ENCODE assay signal across 8 cellular contexts in the genomic region with DNA sequence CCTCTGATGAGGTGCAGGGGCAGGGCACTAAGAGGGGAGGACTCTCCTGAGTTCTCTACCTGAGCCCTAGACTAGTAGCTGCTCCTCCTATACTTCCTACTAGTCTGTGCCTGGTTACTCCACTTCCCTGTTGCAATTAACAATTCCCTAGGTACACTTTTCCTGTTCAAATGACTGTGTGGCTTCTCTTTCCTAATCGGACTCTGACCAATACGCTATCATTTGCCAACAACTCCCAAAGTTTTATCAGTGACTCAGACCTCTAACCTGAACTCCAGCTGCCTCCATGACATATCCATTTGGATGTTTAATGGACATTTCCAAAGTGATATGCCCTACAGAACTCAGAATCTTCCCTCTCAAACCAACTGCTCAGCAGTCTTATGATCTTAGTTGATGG. TPM values are rescaled to one million over a fixed set of nuclear protein-coding genes. Genes with fewer than 3 reads are reported as not detected.
DNase-seq lines count a peak whose midpoint lies in the region; ATAC-seq, FAIRE-seq and TF ChIP-seq lines count a peak whose summit lies in the region.
"Not testable (repeated sequence)": the region's sequence is repeated elsewhere in the genome, so short reads cannot be mapped to it uniquely, and the experiment has no call there.

No MANE protein-coding gene starts in this region.

- POLR2A ChIA-PET in A549 (lab: Yijun Ruan, JAX); HepG2 (lab: Yijun Ruan, JAX): not testable (repeated sequence)

- H3K36me3 Mint-ChIP-seq in T-helper 17 cell (ENCODE audit: low read depth); activated T-helper 17 cell treated with anti-CD3 and anti-CD28 coated beads, Interleukin-2, amount 50 U/mL, for 72 hours (ENCODE audit: low read depth); dendritic cell treated with granulocyte-macrophage colony-stimulating factor and Interleukin-4, amounts not matched to agents 40 ng/mL and 50 ng/mL, for 4 days (ENCODE audit: low read depth); nephron progenitor cell (ENCODE audit: low read depth); stimulated activated memory B cell treated with anti-CD40 and anti-IgM and Interleukin-4, amounts not matched to agents 10 μg/mL and 1 μg/mL and 100 μg/mL, for 72 hours: not testable (repeated sequence)

- not testable (repeated sequence) for ATAC-seq in A549; T-helper 17 cell; activated T-helper 17 cell treated with anti-CD3 and anti-CD28 coated beads, Interleukin-2, amount 50 U/mL, for 72 hours (replicated peaks); stimulated activated memory B cell treated with anti-CD40 and anti-IgM and Interleukin-4, amounts not matched to agents 10 μg/mL and 1 μg/mL and 100 μg/mL, for 72 hours
- ATAC-seq in HepG2 (peak; percentile 61), mucosa of descending colon (peak; percentile 39)

- DNase-seq in A549 (ENCODE audit: low read depth in 1 of 2, low spot score in 1 of 2); T-helper 17 cell; HepG2 (ENCODE audit: low spot score); mucosa of descending colon; nephron progenitor cell: not testable (repeated sequence)

- peak overlapping the region; percentile 54 to 70 for H3K27ac ChIP-seq in A549
- H3K27ac ChIP-seq in HepG2 (ENCODE audit: extremely low read length, insufficient read depth, low read length), result peak overlapping the region; percentile 43

- not testable (repeated sequence) for H3K9ac ChIP-seq in HepG2 (ENCODE audit: insufficient read depth, low read depth, low read length)

- H3K27ac Mint-ChIP-seq in T-helper 17 cell; activated T-helper 17 cell treated with anti-CD3 and anti-CD28 coated beads, Interleukin-2, amount 50 U/mL, for 72 hours; nephron progenitor cell: not testable (repeated sequence)
- H3K27ac Mint-ChIP-seq in dendritic cell treated with granulocyte-macrophage colony-stimulating factor and Interleukin-4, amounts not matched to agents 40 ng/mL and 50 ng/mL, for 4 days, result peak overlapping the region; percentile 60
- H3K27ac Mint-ChIP-seq in stimulated activated memory B cell treated with anti-CD40 and anti-IgM and Interleukin-4, amounts not matched to agents 10 μg/mL and 1 μg/mL and 100 μg/mL, for 72 hours, result peak overlapping the region; percentile 12

- not testable (repeated sequence) for H4K20me1 ChIP-seq in HepG2 (ENCODE audit: insufficient read depth, low read length)

- H3K4me1 ChIP-seq in A549 (peaks cover 29% of the 10 kb centered on the region), HepG2 (ENCODE audit: insufficient read depth, low read length) (peaks cover 28% of the 10 kb centered on the region)
- not testable (repeated sequence) for H3K4me1 ChIP-seq in mucosa of descending colon (ENCODE audit: low read depth)

- TF ChIP-seq EP300 in A549 (IDR thresholded peaks at IDR 0.05); HepG2 (IDR thresholded peaks at IDR 0.05; ENCODE audit: low read depth in 2 of 2, low read length in 2 of 2); HepG2 (CRISPR knock-in tag; IDR thresholded peaks at IDR 0.05; ENCODE audit: borderline replicate concordance): not testable (repeated sequence)

- not testable (repeated sequence) for TF ChIP-seq RAD21 in A549 (conservative IDR thresholded peaks at IDR 0.05 in 1 of 2, IDR thresholded peaks at IDR 0.05 in 1 of 2); HepG2 (CRISPR knock-in tag; IDR thresholded peaks at IDR 0.05)

- not testable (repeated sequence) for BruUV-seq in HepG2 (replicated peaks; lab: Mats Ljungman, UMichigan)

- H3K27me3 ChIP-seq in HepG2 (ENCODE audit: control insufficient read depth in 1 of 2, insufficient read depth in 2 of 2, low read length in 2 of 2), result not testable (repeated sequence)

- TF ChIP-seq POLR2A in A549 (IDR thresholded peaks at IDR 0.05; ENCODE audit: low read length); HepG2 (IDR thresholded peaks at IDR 0.05; ENCODE audit: insufficient read depth in 1 of 2, low read depth in 2 of 2, low read length in 2 of 2): not testable (repeated sequence)

- H3K36me3 ChIP-seq in HepG2 (replicated peaks in 1 of 2; ENCODE audit: control insufficient read depth in 1 of 2, insufficient read depth in 2 of 2, low read length in 2 of 2); mucosa of descending colon (ENCODE audit: low read depth): not testable (repeated sequence)

- H3K9me3 Mint-ChIP-seq in activated T-helper 17 cell treated with anti-CD3 and anti-CD28 coated beads, Interleukin-2, amount 50 U/mL, for 72 hours; dendritic cell treated with granulocyte-macrophage colony-stimulating factor and Interleukin-4, amounts not matched to agents 40 ng/mL and 50 ng/mL, for 4 days; nephron progenitor cell; stimulated activated memory B cell treated with anti-CD40 and anti-IgM and Interleukin-4, amounts not matched to agents 10 μg/mL and 1 μg/mL and 100 μg/mL, for 72 hours: not testable (repeated sequence)

- H3K27me3 Mint-ChIP-seq in T-helper 17 cell; activated T-helper 17 cell treated with anti-CD3 and anti-CD28 coated beads, Interleukin-2, amount 50 U/mL, for 72 hours; dendritic cell treated with granulocyte-macrophage colony-stimulating factor and Interleukin-4, amounts not matched to agents 40 ng/mL and 50 ng/mL, for 4 days; nephron progenitor cell (ENCODE audit: low read depth, poor library complexity); stimulated activated memory B cell treated with anti-CD40 and anti-IgM and Interleukin-4, amounts not matched to agents 10 μg/mL and 1 μg/mL and 100 μg/mL, for 72 hours: not testable (repeated sequence)

- H3K9me3 ChIP-seq in A549; T-helper 17 cell (ENCODE audit: control insufficient read depth, low read length, poor library complexity, severe bottlenecking); HepG2 (ENCODE audit: low read length); mucosa of descending colon: not testable (repeated sequence)

- in situ Hi-C loops in HepG2 (cut with HindIII; ENCODE audit: extremely low pct_ligation_motif_present, low pct_unique_long_range_greater_than_20kb), result not testable (repeated sequence)

- not testable (repeated sequence) for FAIRE-seq in A549 (lab: Jason Lieb, UNC); HepG2 (lab: Jason Lieb, UNC)

- H3K79me2 ChIP-seq in HepG2 (ENCODE audit: insufficient read depth, low read length), result not testable (repeated sequence)

- CTCF ChIA-PET in A549 (lab: Yijun Ruan, JAX); HepG2 (lab: Yijun Ruan, JAX; ENCODE audit: low intra/inter-chr PET ratio, low total read pairs): not testable (repeated sequence)

- 12% methylated on average over 2 of the region's 2 CpGs for WGBS in A549 (ENCODE audit: missing lambda C conversion rate)
- WGBS in HepG2 (ENCODE audit: low lambda C conversion rate), result 0% methylated on average over 2 of the region's 2 CpGs

- TF ChIP-seq CTCF in A549 (IDR thresholded peaks at IDR 0.05); HepG2 (CRISPR knock-in tag; IDR thresholded peaks at IDR 0.05); mucosa of descending colon (IDR thresholded peaks at IDR 0.05); nephron progenitor cell (IDR thresholded peaks at IDR 0.05): not testable (repeated sequence)

- intact Hi-C loops in dendritic cell treated with granulocyte-macrophage colony-stimulating factor and Interleukin-4, amounts not matched to agents 40 ng/mL and 50 ng/mL, for 4 days (cut with micrococcal nuclease); HepG2 (cut with micrococcal nuclease; ENCODE audit: unreplicated experiment); mucosa of descending colon (cut with DNase I, micrococcal nuclease): not testable (repeated sequence)

- H3K4me3 Mint-ChIP-seq in T-helper 17 cell, result peak overlapping the region; percentile 61
- peak overlapping the region; percentile 38 for H3K4me3 Mint-ChIP-seq in activated T-helper 17 cell treated with anti-CD3 and anti-CD28 coated beads, Interleukin-2, amount 50 U/mL, for 72 hours
- not testable (repeated sequence) for H3K4me3 Mint-ChIP-seq in dendritic cell treated with granulocyte-macrophage colony-stimulating factor and Interleukin-4, amounts not matched to agents 40 ng/mL and 50 ng/mL, for 4 days; stimulated activated memory B cell treated with anti-CD40 and anti-IgM and Interleukin-4, amounts not matched to agents 10 μg/mL and 1 μg/mL and 100 μg/mL, for 72 hours
- H3K4me3 Mint-ChIP-seq in nephron progenitor cell, result peak overlapping the region; percentile 65

- H2AFZ ChIP-seq in HepG2 (ENCODE audit: low read length), result not testable (repeated sequence)

- H3K4me2 ChIP-seq in A549, result peak overlapping the region; percentile 53; the same call in 2 of the 3 replicates
- H3K4me2 ChIP-seq in HepG2 (ENCODE audit: low read depth, low read length), result not testable (repeated sequence)

- H3K4me1 Mint-ChIP-seq in T-helper 17 cell; activated T-helper 17 cell treated with anti-CD3 and anti-CD28 coated beads, Interleukin-2, amount 50 U/mL, for 72 hours; nephron progenitor cell: not testable (repeated sequence)
- peaks cover 24% of the 10 kb centered on the region for H3K4me1 Mint-ChIP-seq in dendritic cell treated with granulocyte-macrophage colony-stimulating factor and Interleukin-4, amounts not matched to agents 40 ng/mL and 50 ng/mL, for 4 days (ENCODE audit: low read depth)
- peaks cover 11% of the 10 kb centered on the region for H3K4me1 Mint-ChIP-seq in stimulated activated memory B cell treated with anti-CD40 and anti-IgM and Interleukin-4, amounts not matched to agents 10 μg/mL and 1 μg/mL and 100 μg/mL, for 72 hours

- not testable (repeated sequence) for H3K4me3 ChIP-seq in A549; HepG2 (replicated peaks in 1 of 3; ENCODE audit: insufficient read depth in 1 of 3, low read depth in 2 of 3, low read length in 3 of 3); mucosa of descending colon

RNA-seq across cellular contexts. Expression of a gene that starts 31.9 kb away (rescaled TPM):
- polyA plus RNA-seq in A549 (2011; rRNA removed) (12.7 and 14.3 TPM in 2 replicates), A549 (2017; fragmentation: RNase III; extraction: RNeasy Plus Mini Kit Qiagen cat#74134 plus additional on column Dnase treatment) (5.1 to 5.8 TPM (median 5.8 TPM) in 3 replicates), HepG2 (2011; rRNA removed) (12.0 TPM in 2 replicates)
- 8.7 and 8.9 TPM in 2 replicates for polyA plus RNA-seq in A549 (2012; cell fraction: cytosol; rRNA removed)
- polyA plus RNA-seq in A549 (2012; cell fraction: nucleus; rRNA removed), result 80.7 and 86.2 TPM in 2 replicates
- polyA minus RNA-seq in A549 (2011; rRNA and poly(A)+ RNA removed), result 6.0 and 7.2 TPM in 2 replicates
- total RNA-seq in T-helper 17 cell (10 to 100 TPM; 12.0 to 14.5 TPM), HepG2 (2016; rRNA removed; fragmentation: Illumina TruSeq; extraction: Trizol) (2.3 and 5.1 TPM in 2 replicates), mucosa of descending colon (10 to 100 TPM in 2 of 3 donors, 1 to 10 TPM in 1; 6.9 to 17.4 (median 10.9) TPM)
- total RNA-seq in activated T-helper 17 cell treated with anti-CD3 and anti-CD28 coated beads, Interleukin-2, amount 50 U/mL, for 72 hours, result 1 to 10 TPM; 2.9 to 4.8 TPM
- 4.4 and 5.3 TPM in 2 replicates for total RNA-seq in HepG2 (2016; cell fraction: cytosol; rRNA removed; fragmentation: Illumina TruSeq; extraction: Trizol; ENCODE audit: low read depth)
- 1.9 and 5.6 TPM in 2 replicates for total RNA-seq in HepG2 (2016; cell fraction: insoluble cytoplasmic fraction; rRNA removed; fragmentation: Illumina TruSeq; extraction: Trizol)
- 4.3 and 5.0 TPM in 2 replicates for total RNA-seq in HepG2 (2016; cell fraction: membrane; rRNA removed; fragmentation: Illumina TruSeq; extraction: Trizol)
- total RNA-seq in HepG2 (2016; cell fraction: nucleus; rRNA removed; fragmentation: Illumina TruSeq; extraction: Trizol), result 7.7 TPM in 2 replicates
- 2.7 and 3.2 TPM in 2 replicates for polyA plus RNA-seq in HepG2 (2011; cell fraction: cytosol; rRNA removed)
- polyA plus RNA-seq in HepG2 (2011; cell fraction: nucleus; rRNA removed), result 41.4 and 47.5 TPM in 2 replicates
- 6.1 and 6.3 TPM in 2 replicates for polyA plus RNA-seq in HepG2 (2012)
- 0.62 and 0.65 TPM in 2 replicates for polyA plus RNA-seq in HepG2 (2016; cell fraction: cytosol; fragmentation: Illumina TruSeq; extraction: Trizol; ENCODE audit: low read depth)
- polyA plus RNA-seq in HepG2 (2016; cell fraction: insoluble cytoplasmic fraction; fragmentation: Illumina TruSeq; extraction: Trizol; ENCODE audit: low read depth), result 2.5 and 2.7 TPM in 2 replicates
- polyA plus RNA-seq in HepG2 (2016; cell fraction: membrane; fragmentation: Illumina TruSeq; extraction: Trizol; ENCODE audit: low read depth), result 1.6 and 2.0 TPM in 2 replicates
- 44.3 and 47.1 TPM in 2 replicates for polyA plus RNA-seq in HepG2 (2016; cell fraction: nucleus; fragmentation: Illumina TruSeq; extraction: Trizol; ENCODE audit: insufficient read depth, low read depth)
- polyA minus RNA-seq in HepG2 (2011; rRNA and poly(A)+ RNA removed; ENCODE audit: low replicate concordance), result 4.2 and 8.1 TPM in 2 replicates
- 1.2 and 1.7 TPM in 2 replicates for polyA minus RNA-seq in HepG2 (2011; cell fraction: cytosol; rRNA and poly(A)+ RNA removed)
- polyA minus RNA-seq in HepG2 (2011; cell fraction: nucleus; rRNA and poly(A)+ RNA removed), result 14.2 and 16.0 TPM in 2 replicates
